Comparison of ENCODE assay signal across 7 cellular contexts in the genomic region with DNA sequence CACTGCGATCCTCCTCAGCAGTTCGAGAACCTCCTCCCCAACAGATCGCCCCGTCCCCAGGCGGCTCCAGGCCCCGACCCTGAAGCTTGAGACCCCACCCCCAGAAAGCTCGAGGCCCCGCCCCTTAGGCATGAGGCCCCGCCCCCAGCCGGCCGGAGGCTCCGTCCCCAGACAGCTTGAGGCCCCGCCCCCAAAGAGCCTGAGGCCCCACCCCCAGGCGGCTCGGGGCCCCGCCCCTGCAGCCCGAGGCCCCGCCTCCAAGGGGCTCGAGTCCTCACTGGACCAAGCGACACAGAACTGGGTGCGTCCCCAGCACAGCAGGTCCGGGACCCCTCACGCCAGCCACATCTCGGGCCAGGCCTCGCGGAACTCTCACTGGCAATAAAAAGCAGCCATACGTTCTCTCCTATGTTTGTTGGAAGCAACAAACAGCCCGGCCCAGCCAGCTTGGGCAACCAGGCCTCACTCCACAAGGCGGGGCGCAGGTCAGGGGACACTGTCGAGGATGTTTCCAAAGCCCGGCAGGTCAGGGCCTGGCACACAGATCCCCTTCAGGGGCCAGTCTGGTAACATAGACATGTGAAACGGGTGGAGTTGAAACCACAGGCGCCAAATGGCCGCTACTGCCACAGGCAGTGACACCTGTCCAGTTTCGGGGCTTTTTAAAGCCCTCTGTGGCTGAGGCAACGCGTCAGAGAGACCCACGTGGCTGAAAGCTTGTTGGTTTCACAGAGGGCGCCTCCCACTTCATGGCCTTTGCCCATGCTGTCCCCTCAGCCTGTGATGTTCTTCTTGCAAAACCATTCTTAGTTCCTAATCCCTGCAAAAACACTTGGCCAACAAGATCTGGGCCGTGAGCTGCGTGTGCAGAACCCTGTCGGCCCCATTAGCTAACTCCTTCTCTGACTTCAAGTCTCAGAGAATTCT.
A peak's percentile ranks its signal among the peaks of the same experiment; 100 is the strongest.
DNase-seq lines count a peak whose midpoint lies in the region; ATAC-seq and TF ChIP-seq lines count a peak whose summit lies in the region.

No MANE protein-coding gene starts in this region.

- H3K18ac ChIP-seq in H9 (ENCODE audit: insufficient read length, low read depth, low read length) = no peak overlapping the region

- no peak overlapping the region for H3K14ac ChIP-seq in H9 (ENCODE audit: insufficient read depth, low read length)

- no peaks in the 10 kb centered on the region for H3K36me3 Mint-ChIP-seq in H9 (ENCODE audit: insufficient read depth in 1 of 3, low read depth in 3 of 3)

- ATAC-seq in GM18870 (IDR thresholded peaks at IDR 0.05; ENCODE audit: unreplicated experiment) = peak; percentile 90

- no peak overlapping the region for H2BK15ac ChIP-seq in H9 (ENCODE audit: low read depth, low read length)

- H4K8ac ChIP-seq in H9 (replicated peaks; ENCODE audit: insufficient read length, low read depth, low read length) = no peak overlapping the region

- peaks cover 0 to 17% of the 10 kb centered on the region in 2 experiments; a peak in 2 of 4 replicates for H3K4me1 Mint-ChIP-seq in H9

- no CpG with 5 or more reads among the region's 43 CpGs for WGBS in H9 (ENCODE audit: extremely low coverage, insufficient read length, low lambda C conversion rate)

- no peak overlapping the region for H3K56ac ChIP-seq in H9 (ENCODE audit: insufficient read length, low read depth, low read length)

- H3K4me3 ChIP-seq in epithelial cell of esophagus (ENCODE audit: low read length) = no peak overlapping the region

- no peak overlapping the region for H3K4ac ChIP-seq in H9 (ENCODE audit: low read depth, low read length)

- no peaks in the 10 kb centered on the region for H3K27me3 Mint-ChIP-seq in H9 (ENCODE audit: low read depth)

- TF ChIP-seq CTCF in H9 (conservative IDR thresholded peaks at IDR 0.05) (no peak), epithelial cell of esophagus (IDR thresholded peaks at IDR 0.05; ENCODE audit: insufficient read depth, low read depth, low read length, missing control alignments) (no peak)

- no peaks in the 10 kb centered on the region for H4K20me1 ChIP-seq in H9 (ENCODE audit: control insufficient read depth, insufficient read depth, insufficient read length)

- no peaks in the 10 kb centered on the region for H3K27me3 ChIP-seq in H9 (ENCODE audit: insufficient read depth, low read length)

- no peak overlapping the region for H4K91ac ChIP-seq in H9 (ENCODE audit: insufficient read length, low read depth, low read length)

- no peaks in the 10 kb centered on the region for H3K9me3 ChIP-seq in H9 (ENCODE audit: control insufficient read depth, low read depth, low read length)

- no peak overlapping the region for H3K23ac ChIP-seq in H9 (ENCODE audit: insufficient read length, low read depth, low read length)

- H3K9me3 Mint-ChIP-seq in H9 = no peaks in the 10 kb centered on the region

- no peaks in the 10 kb centered on the region for H3K79me1 ChIP-seq in H9 (ENCODE audit: insufficient read depth, low read depth, low read length, poor library complexity, severe bottlenecking)

- peak; percentile 96 for DNase-seq in H9
- peak; percentile 76 for DNase-seq in MV-4-11 (lab: John Stamatoyannopoulos, UW)
- peak; percentile 12 for DNase-seq in epithelial cell of esophagus (ENCODE audit: low read depth)
- peak; percentile 1 to 11 for DNase-seq in stimulated activated CD8-positive, alpha-beta memory T cell treated with anti-CD3 and anti-CD28 coated beads, Interleukin-15, amount 100 ng/mL, for 48 hours (ENCODE audit: low read depth in 2 of 2)
- no peak for DNase-seq in SIG-M5 treated with dmso at 0.1 percent for 504 hours (lab: John Stamatoyannopoulos, UW; ENCODE audit: unreplicated experiment)
- DNase-seq in C1 segment of cervical spinal cord (lab: John Stamatoyannopoulos, UW) = no peak

- H3K4me3 Mint-ChIP-seq in H9 = no peak overlapping the region

- H2BK12ac ChIP-seq in H9 (ENCODE audit: insufficient read length, low read depth, low read length) = no peak overlapping the region

- H2BK5ac ChIP-seq in H9 (ENCODE audit: insufficient read length, low read length) = no peak overlapping the region

- no peak overlapping the region for H2AK5ac ChIP-seq in H9 (ENCODE audit: insufficient read length, low read length)

- no peaks in the 10 kb centered on the region for H3K23me2 ChIP-seq in H9 (ENCODE audit: insufficient read length, low read depth, low read length, poor library complexity, severe bottlenecking)

- H3T11ph ChIP-seq in H9 (ENCODE audit: low read length) = no peak overlapping the region

- H3K9ac ChIP-seq in H9 (ENCODE audit: extremely low read depth, insufficient read length, low read length) = no peak overlapping the region

- no peak overlapping the region for H3K27ac Mint-ChIP-seq in H9

- H2BK20ac ChIP-seq in H9 (ENCODE audit: low read depth, low read length, poor library complexity, severe bottlenecking) = no peak overlapping the region

- peak overlapping the region; percentile 10 for H3K4me2 ChIP-seq in H9 (ENCODE audit: insufficient read depth, insufficient read length, low read length)

- H2BK120ac ChIP-seq in H9 (ENCODE audit: low read depth, low read length, poor library complexity, severe bottlenecking) = no peak overlapping the region

- H3K27ac ChIP-seq in H9 (ENCODE audit: insufficient read length, low read depth, low read length) = no peak overlapping the region

- no peak overlapping the region for H4K5ac ChIP-seq in H9 (ENCODE audit: insufficient read length, low read depth, low read length)

- H2AFZ ChIP-seq in H9 (ENCODE audit: low read length) = no peak overlapping the region

- H3K79me2 ChIP-seq in H9 (ENCODE audit: insufficient read depth, low read length) = no peaks in the 10 kb centered on the region

- no peaks in the 10 kb centered on the region for H3K4me1 ChIP-seq in H9 (ENCODE audit: insufficient read depth, low read length)

Comparison
In these comparisons a context has a peak if more than half of its experiments do, and no peak if none do; other contexts are left out.
1. DNase-seq: peak in H9 (single experiment), MV-4-11 (single experiment), epithelial cell of esophagus (single experiment) and stimulated activated CD8-positive, alpha-beta memory T cell treated with anti-CD3 and anti-CD28 coated beads, Interleukin-15, amount 100 ng/mL, for 48 hours (2 of 2); none in SIG-M5 treated with dmso at 0.1 percent for 504 hours (single experiment) and C1 segment of cervical spinal cord (0 of 14).